In genomic region chr16:1146409-1146808, GRCh38 we compare ENCODE assay signal across 22 cellular contexts. TPM values are rescaled to one million over a fixed set of nuclear protein-coding genes. Genes with fewer than 3 reads are reported as not detected.
DNase-seq lines count a peak whose midpoint lies in the region; ATAC-seq, FAIRE-seq and TF ChIP-seq lines count a peak whose summit lies in the region.
"Had no signal": no experiment of that assay in that cellular context is flagged by ENCODE, and none has a peak within 500 bp of the region (broad histone marks: within the 10 kb centered on the region; RNA-seq: fewer than 3 reads in every experiment).

No MANE protein-coding gene starts in this region.

- in situ Hi-C loops in K562 (cut with MboI): no loop called here

- H3K4me2 ChIP-seq in K562 (ENCODE audit: insufficient read depth, low read length): no peak overlapping the region

- peak; percentile 79 for ATAC-seq in K562
- ATAC-seq in HG02973 (IDR thresholded peaks at IDR 0.05; ENCODE audit: unreplicated experiment): no peak
- ATAC-seq: activated T-helper 17 cell treated with anti-CD3 and anti-CD28 coated beads, Interleukin-2, amount 50 U/mL, for 72 hours; left lung; stimulated activated naive B cell treated with anti-CD40 and anti-IgM and Interleukin-4, amounts not matched to agents 10 μg/mL and 1 μg/mL and 100 μg/mL, for 72 hours had no signal

- H3K9me1 ChIP-seq in K562 (ENCODE audit: control insufficient read depth, insufficient read depth, low read length): no peaks in the 10 kb centered on the region

- no peak for TF ChIP-seq POLR2A in K562 (conservative IDR thresholded peaks at IDR 0.05)
- no peak for TF ChIP-seq POLR2A in esophagus squamous epithelium (IDR thresholded peaks at IDR 0.05)

- no peak overlapping the region for H3K9ac ChIP-seq in K562 (ENCODE audit: insufficient read depth in 1 of 2, low read depth in 2 of 2, low read length in 2 of 2)

- no peaks in the 10 kb centered on the region for H3K36me3 ChIP-seq in A673 (ENCODE audit: insufficient read depth, low read length, poor library complexity, severe bottlenecking)
- no peaks in the 10 kb centered on the region for H3K36me3 ChIP-seq in K562 (ENCODE audit: control insufficient read depth, insufficient read depth, low read length)
- H3K36me3 ChIP-seq in esophagus squamous epithelium: no peaks in the 10 kb centered on the region
- H3K36me3 ChIP-seq: HAP-1, left lung, transverse colon had no signal

- H3K4me3 ChIP-seq in A673 (ENCODE audit: low read depth, low read length, poor library complexity, severe bottlenecking) (no peak overlapping the region), K562 (no peak overlapping the region), esophagus squamous epithelium (no peak overlapping the region)
- H3K4me3 ChIP-seq: HAP-1, left lung, transverse colon had no signal

- no peak for TF ChIP-seq CTCF in A673 (conservative IDR thresholded peaks at IDR 0.05; ENCODE audit: low read depth, low read length)
- no peak for TF ChIP-seq CTCF in K562 (IDR thresholded peaks at IDR 0.05 in 2 of 3, conservative IDR thresholded peaks at IDR 0.05 in 1 of 3; ENCODE audit: insufficient read depth in 2 of 3, low read depth in 1 of 3, low read length in 3 of 3)
- TF ChIP-seq CTCF in esophagus squamous epithelium (IDR thresholded peaks at IDR 0.05): no peak

- BruUV-seq in A673 (replicated peaks; lab: Mats Ljungman, UMichigan) (no TSS peak), K562 (replicated peaks; lab: Mats Ljungman, UMichigan) (no TSS peak)

- H3K79me2 ChIP-seq in K562 (ENCODE audit: control insufficient read depth, insufficient read depth, low read length): no peaks in the 10 kb centered on the region

- POLR2A ChIA-PET in A673 (lab: Charles Lee; ENCODE audit: low non-redundant PET) (no interaction called here), HEK293T (lab: Yijun Ruan, JAX) (interaction anchor here (0.6 kb wide), 1 partner anchor 17 kb away, joined by 3 read pairs; no protein-coding TSS in a partner anchor), K562 (lab: Yijun Ruan, JAX) (interaction anchor here (1.0 kb wide), 1 partner anchor 11 kb away, joined by 4 read pairs; no protein-coding TSS in a partner anchor)

- TF ChIP-seq EP300 in K562 (IDR thresholded peaks at IDR 0.05; ENCODE audit: low read length): no peak

- TF ChIP-seq RAD21 in K562 (CRISPR knock-in tag; conservative IDR thresholded peaks at IDR 0.05 in 1 of 2, IDR thresholded peaks at IDR 0.05 in 1 of 2): no peak

- 20% methylated on average over 16 of the region's 16 CpGs for WGBS in K562 (ENCODE audit: insufficient coverage, low coverage, missing lambda C conversion rate)
- 63 to 79% methylated on average over 11 to 15 of the region's 16 CpGs for WGBS in esophagus squamous epithelium, 2 donors

- no peaks in the 10 kb centered on the region for H3K9me3 ChIP-seq in A673 (ENCODE audit: low read depth, low read length, poor library complexity, severe bottlenecking)
- no peaks in the 10 kb centered on the region for H3K9me3 ChIP-seq in K562 (replicated peaks; ENCODE audit: control insufficient read depth, insufficient read depth, low read depth, low read length)
- peaks cover 0 to 4% (median 3%) of the 10 kb centered on the region in 3 donors for H3K9me3 ChIP-seq in esophagus squamous epithelium
- H3K9me3 ChIP-seq: HAP-1, transverse colon had no signal

- H3K27ac ChIP-seq in A673 (ENCODE audit: low read depth, low read length, poor library complexity, severe bottlenecking): no peak overlapping the region
- no peak overlapping the region for H3K27ac ChIP-seq in K562 (ENCODE audit: extremely low read depth, low read depth, low read length)
- H3K27ac ChIP-seq in esophagus squamous epithelium: no peak overlapping the region
- H3K27ac ChIP-seq: left lung, transverse colon had no signal

- H3K27me3 ChIP-seq in A673 (replicated peaks; ENCODE audit: insufficient read depth, low read depth, low read length, poor library complexity) (no peaks in the 10 kb centered on the region), K562 (ENCODE audit: control insufficient read depth in 2 of 2, insufficient read depth in 2 of 2, low read length in 2 of 2) (peaks cover 28 to 77% of the 10 kb centered on the region in 2 experiments), esophagus squamous epithelium (peaks cover 0 to 52% (median 0%) of the 10 kb centered on the region in 4 donors)

- FAIRE-seq in K562 (lab: Jason Lieb, UNC): no peak

- DNase-seq in NCI-H2227 (lab: John Stamatoyannopoulos, UW; ENCODE audit: unreplicated experiment): peak; percentile 28
- no peak for DNase-seq in NCI-H2227 treated with DMSO at 0.1 percent for 48 hours (lab: John Stamatoyannopoulos, UW)
- DNase-seq in A673 (ENCODE audit: low spot score): peak; percentile 44
- DNase-seq in HEK293T (ENCODE audit: extremely low spot score): peak; percentile 33
- peak; percentile 37 to 68 (median 60) for DNase-seq in K562 (ENCODE audit: extremely low read depth in 1 of 4, low spot score in 3 of 4)
- DNase-seq in esophagus squamous epithelium (lab: John Stamatoyannopoulos, UW): no peak
- DNase-seq in anterior cingulate cortex (lab: John Stamatoyannopoulos, UW): no peak
- DNase-seq: activated CD8-positive, alpha-beta memory T cell treated with anti-CD3 and anti-CD28 coated beads for 24 hours; left lung; NCI-H1930; NCI-H774; stimulated activated naive B cell treated with anti-CD40 and anti-IgM and Interleukin-4, amounts not matched to agents 10 μg/mL and 1 μg/mL and 100 μg/mL, for 72 hours; transverse colon had no signal

- intact Hi-C loops in A673 (cut with micrococcal nuclease; ENCODE audit: unreplicated experiment): no loop called here
- intact Hi-C loops in K562 (cut with micrococcal nuclease): no loop called here
- intact Hi-C loops in esophagus squamous epithelium (cut with DNase I): no loop called here

- CTCF ChIA-PET in A673 (lab: Charles Lee) (no interaction called here), HEK293T (lab: Yijun Ruan, JAX) (no interaction called here), K562 (lab: Yijun Ruan, JAX; ENCODE audit: low intra/inter-chr PET ratio) (no interaction called here)

- 0 out of 2 replicates have a peak, but pooled peaks cover 8% of the 10 kb centered on the region for H4K20me1 ChIP-seq in K562 (replicated peaks; ENCODE audit: control insufficient read depth, insufficient read depth, low read length)

- no peak overlapping the region for H2AFZ ChIP-seq in K562 (ENCODE audit: low read depth, low read length)

- no peaks in the 10 kb centered on the region for H3K4me1 ChIP-seq in A673 (ENCODE audit: insufficient read depth, low read length, poor library complexity, severe bottlenecking)
- peaks cover 0 to 61% of the 10 kb centered on the region in 2 experiments; a peak in 2 of 5 replicates for H3K4me1 ChIP-seq in K562 (replicated peaks in 1 of 2; ENCODE audit: control insufficient read depth in 2 of 2, insufficient read depth in 2 of 2, low read length in 2 of 2)
- H3K4me1 ChIP-seq in esophagus squamous epithelium: no peaks in the 10 kb centered on the region
- H3K4me1 ChIP-seq: HAP-1, left lung, transverse colon had no signal

RNA-seq across cellular contexts. Expression of gene CACNA1H, which starts 6.5 kb away (rescaled TPM):
- total RNA-seq in A673 (2021) (19.7 and 25.0 TPM in 2 replicates), K562 (2014; rRNA removed) (0.04 TPM in 1 of 2 replicates, not detected in the other), K562 (2014; rRNA removed; fragmentation: Illumina TruSeq; extraction: Trizol) (not detected in 2 replicates), K562 (2015; rRNA removed; fragmentation: Illumina TruSeq; extraction: Trizol) (not detected in 2 replicates), K562 (2021) (0.09 and 0.18 TPM in 2 replicates), esophagus squamous epithelium (10 to 100 TPM in 1 of 4 donors, 1 to 10 TPM in 3; 1.7 to 14.7 (median 5.6) TPM)
- 0.44 and 1.6 TPM in 2 replicates for total RNA-seq in K562 (2011; cell fraction: chromatin; rRNA removed; ENCODE audit: low replicate concordance)
- total RNA-seq in K562 (2011; cell fraction: nucleolus; rRNA removed): 0.79 and 1.2 TPM in 2 replicates
- total RNA-seq in K562 (2011; cell fraction: nucleoplasm; rRNA removed): 0.22 and 0.53 TPM in 2 replicates
- polyA plus RNA-seq in K562 (2011; rRNA removed) (0.10 and 0.11 TPM in 2 replicates), K562 (2014; fragmentation: Illumina TruSeq; extraction: Trizol) (not detected in 2 replicates), K562 (2014; fragmentation: Nextera tagmentation; extraction: Ambion mirVana) (not detected), K562 (2014; rRNA removed) (not detected in 2 replicates)
- 0.10 and 0.12 TPM in 2 replicates for polyA plus RNA-seq in K562 (2011; cell fraction: cytosol; rRNA removed)
- polyA plus RNA-seq in K562 (2011; cell fraction: nucleus; rRNA removed): 0.11 and 0.40 TPM in 2 replicates
- 0.07 and 0.12 TPM in 2 replicates for polyA plus RNA-seq in K562 (2012)
- polyA minus RNA-seq in K562 (2011; rRNA and poly(A)+ RNA removed): 0.03 and 0.04 TPM in 2 replicates
- not detected in 2 replicates for polyA minus RNA-seq in K562 (2011; cell fraction: cytosol; rRNA and poly(A)+ RNA removed)
- polyA minus RNA-seq in K562 (2011; cell fraction: nucleus; rRNA and poly(A)+ RNA removed): 0.27 and 0.33 TPM in 2 replicates
- total RNA-seq: RPMI7951 had no signal
- polyA plus RNA-seq: IgD-negative memory B cell had no signal

RNA-seq across cellular contexts. Expression of gene C1QTNF8, which starts 50.4 kb away (rescaled TPM):
- total RNA-seq in A673 (2021): not detected in 2 replicates
- not detected in 2 replicates for total RNA-seq in K562 (2011; cell fraction: chromatin; rRNA removed; ENCODE audit: low replicate concordance)
- not detected in 2 replicates for total RNA-seq in K562 (2011; cell fraction: nucleolus; rRNA removed)
- not detected in 2 replicates for total RNA-seq in K562 (2011; cell fraction: nucleoplasm; rRNA removed)
- not detected in 2 replicates for total RNA-seq in K562 (2014; rRNA removed)
- not detected in 2 replicates for total RNA-seq in K562 (2014; rRNA removed; fragmentation: Illumina TruSeq; extraction: Trizol)
- total RNA-seq in K562 (2015; rRNA removed; fragmentation: Illumina TruSeq; extraction: Trizol): not detected in 2 replicates
- total RNA-seq in K562 (2021): not detected in 2 replicates
- not detected in 2 replicates for polyA plus RNA-seq in K562 (2011; rRNA removed)
- polyA plus RNA-seq in K562 (2011; cell fraction: cytosol; rRNA removed): not detected in 2 replicates
- polyA plus RNA-seq in K562 (2011; cell fraction: nucleus; rRNA removed): not detected in 2 replicates
- polyA plus RNA-seq in K562 (2012): not detected in 2 replicates
- not detected in 2 replicates for polyA plus RNA-seq in K562 (2014; fragmentation: Illumina TruSeq; extraction: Trizol)
- polyA plus RNA-seq in K562 (2014; fragmentation: Nextera tagmentation; extraction: Ambion mirVana): not detected
- polyA plus RNA-seq in K562 (2014; rRNA removed): not detected in 2 replicates
- polyA minus RNA-seq in K562 (2011; rRNA and poly(A)+ RNA removed): not detected in 2 replicates
- polyA minus RNA-seq in K562 (2011; cell fraction: cytosol; rRNA and poly(A)+ RNA removed): not detected in 2 replicates
- polyA minus RNA-seq in K562 (2011; cell fraction: nucleus; rRNA and poly(A)+ RNA removed): not detected in 2 replicates
- total RNA-seq in esophagus squamous epithelium: not detected
- total RNA-seq: activated T-helper 17 cell treated with anti-CD3 and anti-CD28 coated beads, Interleukin-2, amount 50 U/mL, for 72 hours; CD4-positive, alpha-beta memory T cell; left lung; RPMI7951; T-cell; transverse colon had no signal
- polyA plus RNA-seq: adipose tissue; CD4-positive, alpha-beta memory T cell; esophagus; IgD-negative memory B cell had no signal

Comparison
In these comparisons a context has a peak if more than half of its experiments do, and no peak if none do; other contexts are left out.
1. DNase-seq: peak in NCI-H2227 (single experiment), A673 (single experiment), HEK293T (single experiment) and K562 (4 of 4); none in NCI-H2227 treated with DMSO at 0.1 percent for 48 hours (single experiment), esophagus squamous epithelium (single experiment) and anterior cingulate cortex (0 of 58).